In the genomic region with DNA sequence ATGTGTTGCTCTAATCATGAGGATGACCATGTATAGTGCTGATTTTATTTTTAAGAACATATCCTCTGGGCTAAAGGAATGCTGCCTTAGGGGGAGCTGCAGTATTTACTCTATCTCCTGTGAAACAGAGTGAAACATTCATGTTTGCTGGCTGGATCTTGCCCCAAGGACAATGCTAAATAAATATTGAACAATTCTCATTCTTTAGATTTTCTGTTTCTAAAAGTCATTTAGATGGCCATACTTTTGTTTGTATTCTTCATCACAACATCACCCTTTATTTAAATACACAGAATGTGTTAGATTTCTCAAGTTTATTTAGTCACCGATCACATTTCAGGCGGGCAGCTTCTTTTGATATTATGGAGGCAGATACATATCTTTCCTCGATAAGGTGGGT, we compare ENCODE assay signal across 23 cellular contexts.
DNase-seq lines count a peak whose midpoint lies in the region; ATAC-seq, FAIRE-seq and TF ChIP-seq lines count a peak whose summit lies in the region.
"Had no signal": no experiment of that assay in that cellular context is flagged by ENCODE, and none has a peak within 500 bp of the region (broad histone marks: within the 10 kb centered on the region; RNA-seq: fewer than 3 reads in every experiment).

No MANE protein-coding gene starts in this region.

- peaks cover 25% of the 10 kb centered on the region for H3K4me1 ChIP-seq in SJSA1 (replicated peaks)

- H3K4me1 Mint-ChIP-seq in osteocyte (ENCODE audit: unreplicated experiment) = peaks cover 62% of the 10 kb centered on the region
- H3K4me1 Mint-ChIP-seq: B cell; CD8-positive, alpha-beta memory T cell had no signal

- H3K27me3 Mint-ChIP-seq in osteocyte (ENCODE audit: unreplicated experiment) = no peaks in the 10 kb centered on the region

- no peaks in the 10 kb centered on the region for H3K27me3 ChIP-seq in BJ (ENCODE audit: control insufficient read depth, insufficient read depth, low read length)
- H3K27me3 ChIP-seq in SJSA1 (replicated peaks) = no peaks in the 10 kb centered on the region
- H3K27me3 ChIP-seq: sigmoid colon, tibial nerve had no signal

- no peaks in the 10 kb centered on the region for H3K9me3 ChIP-seq in SJSA1 (replicated peaks)
- H3K9me3 ChIP-seq: sigmoid colon, tibial nerve had no signal

- H3K4me3 Mint-ChIP-seq in osteocyte (ENCODE audit: unreplicated experiment) = no peak overlapping the region
- H3K4me3 Mint-ChIP-seq: activated T-cell treated with anti-CD3 and anti-CD28 coated beads, Interleukin-2, amount 50 U/mL, for 4 hours; B cell; CD8-positive, alpha-beta memory T cell; mesothelial cell of epicardium had no signal

- POLR2A ChIA-PET in BJ (lab: Charles Lee) = no interaction called here

- peaks cover 8% of the 10 kb centered on the region for H3K9me3 Mint-ChIP-seq in osteocyte (ENCODE audit: unreplicated experiment)
- H3K9me3 Mint-ChIP-seq: activated T-cell treated with anti-CD3 and anti-CD28 coated beads, Interleukin-2, amount 50 U/mL, for 4 hours; CD8-positive, alpha-beta memory T cell had no signal

- peak overlapping the region; percentile 4 for H3K27ac ChIP-seq in SJSA1
- H3K27ac ChIP-seq: HL-60 had no signal

- peak overlapping the region; percentile 89 for H3K27ac Mint-ChIP-seq in osteocyte (ENCODE audit: unreplicated experiment)
- H3K27ac Mint-ChIP-seq: B cell, mesothelial cell of epicardium had no signal

- peak; percentile 21; the same call in 1 of the 2 replicates for TF ChIP-seq CTCF in BJ (IDR thresholded peaks at IDR 0.05; ENCODE audit: insufficient read depth, low read depth, low read length)
- no peak for TF ChIP-seq CTCF in osteocyte (IDR thresholded peaks at IDR 0.05)

- H3K36me3 ChIP-seq in BJ (ENCODE audit: control insufficient read depth, insufficient read depth, low read length) = no peaks in the 10 kb centered on the region
- no peaks in the 10 kb centered on the region for H3K36me3 ChIP-seq in SJSA1
- H3K36me3 ChIP-seq: sigmoid colon, tibial nerve had no signal

- DNase-seq in BJ (ENCODE audit: low read depth) (no peak), SJSA1 (ENCODE audit: low read depth in 1 of 2, low spot score in 2 of 2) (peak in 1 of 2 experiments; percentile 54), fibroblast of gingiva (ENCODE audit: low read depth) (peak; percentile 37), osteocyte (ENCODE audit: extremely low spot score, unreplicated experiment) (no peak), Kasumi-1 (lab: John Stamatoyannopoulos, UW) (no peak), frontal cortex (ENCODE audit: low spot score in 2 of 2) (no peak)
- no peak for DNase-seq in activated effector memory CD4-positive, alpha-beta T cell treated with Interleukin-2 at 50 U/mL for 16 hours
- DNase-seq: activated gamma-delta T cell treated with Interleukin-2 at 50 U/mL for 16 hours; activated T-cell treated with anti-CD3 and anti-CD28 coated beads, Interleukin-2, amount 50 U/mL, for 4 hours; CD8-positive, alpha-beta memory T cell; GOT3; left ventricle myocardium superior; NCI-H1694; RPMI8226; sigmoid colon; stimulated activated CD4-positive, alpha-beta T cell treated with anti-CD3 and anti-CD28 coated beads, Interleukin-4, amount 100 ng/mL, for 24 hours had no signal

- ATAC-seq in HG03469 (IDR thresholded peaks at IDR 0.05; ENCODE audit: unreplicated experiment) = no peak
- ATAC-seq: activated T-cell treated with anti-CD3 and anti-CD28 coated beads, Interleukin-2, amount 50 U/mL, for 4 hours; left ventricle myocardium superior had no signal

- no peak for FAIRE-seq in frontal cortex (lab: Jason Lieb, UNC)
- FAIRE-seq: GM18507, islet of Langerhans had no signal

- CTCF ChIA-PET in BJ (lab: Yijun Ruan, JAX) = no interaction called here

- H3K36me3 Mint-ChIP-seq in osteocyte (ENCODE audit: unreplicated experiment) = peaks cover 7% of the 10 kb centered on the region
- H3K36me3 Mint-ChIP-seq: CD8-positive, alpha-beta memory T cell; mesothelial cell of epicardium had no signal

- no peak overlapping the region for H3K4me3 ChIP-seq in BJ (ENCODE audit: low read depth, low read length)
- H3K4me3 ChIP-seq in SJSA1 = no peak overlapping the region
- H3K4me3 ChIP-seq: sigmoid colon, tibial nerve had no signal
